In genomic region chr15:48177383-48177874, GRCh38 we compare ENCODE assay signal across 8 cellular contexts. TPM values are rescaled to one million over a fixed set of nuclear protein-coding genes. Genes with fewer than 3 reads are reported as not detected.
DNase-seq lines count a peak whose midpoint lies in the region; ATAC-seq and TF ChIP-seq lines count a peak whose summit lies in the region.

No MANE protein-coding gene starts in this region.

- H3K27ac ChIP-seq in DOHH2 (ENCODE audit: low read depth, low read length) = peak overlapping the region; percentile 57
- H3K27ac ChIP-seq in OCI-LY3 (ENCODE audit: low read length) = peak overlapping the region; percentile 45
- H3K27ac ChIP-seq in layer of hippocampus (ENCODE audit: low read depth, low read length) = peak overlapping the region; percentile 64
- H3K27ac ChIP-seq in stomach = peak overlapping the region; percentile 69 to 95 (median 83)

- H3K36me3 ChIP-seq in DOHH2 (ENCODE audit: control insufficient read depth, low read length) (peaks cover 12% of the 10 kb centered on the region), OCI-LY3 (replicated peaks; ENCODE audit: low read depth, low read length) (peaks cover 5% of the 10 kb centered on the region), stomach (no peaks in the 10 kb centered on the region)

- H3K36me3 Mint-ChIP-seq in chondrocyte (ENCODE audit: low read depth) = peaks cover 2% of the 10 kb centered on the region

- H3K9ac ChIP-seq in OCI-LY3 (ENCODE audit: low read length) = peak overlapping the region; percentile 74

- TF ChIP-seq CTCF in DOHH2 (IDR thresholded peaks at IDR 0.05; ENCODE audit: low read depth, low read length, poor library complexity, severe bottlenecking) (no peak), OCI-LY3 (IDR thresholded peaks at IDR 0.05; ENCODE audit: low read depth, low read length) (no peak), chondrocyte (IDR thresholded peaks at IDR 0.05) (no peak), stomach (IDR thresholded peaks at IDR 0.05) (no peak)

- peaks cover 15% of the 10 kb centered on the region for H3K9me3 Mint-ChIP-seq in chondrocyte (ENCODE audit: low read depth)

- DNase-seq in chondrocyte (ENCODE audit: low spot score) = no peak
- no peak for DNase-seq in stomach
- no peak for DNase-seq in iPS-NIHi11 (ENCODE audit: low spot score)

- no peaks in the 10 kb centered on the region for H4K20me1 ChIP-seq in DOHH2 (ENCODE audit: control insufficient read depth, insufficient read depth, low read depth, low read length)
- H4K20me1 ChIP-seq in OCI-LY3 (ENCODE audit: insufficient read depth, low read length) = peaks cover 21% of the 10 kb centered on the region

- no peak for TF ChIP-seq POLR2A in stomach (IDR thresholded peaks at IDR 0.05)

- H3K4me1 ChIP-seq in DOHH2 (ENCODE audit: control insufficient read depth, low read length) = peaks cover 25% of the 10 kb centered on the region
- peaks cover 24% of the 10 kb centered on the region for H3K4me1 ChIP-seq in OCI-LY3 (ENCODE audit: low read length)
- H3K4me1 ChIP-seq in stomach = peaks cover 0 to 24% (median 13%) of the 10 kb centered on the region in 4 donors

- peaks cover 56% of the 10 kb centered on the region for H3K79me2 ChIP-seq in DOHH2 (ENCODE audit: control insufficient read depth, low read length)
- H3K79me2 ChIP-seq in OCI-LY3 (ENCODE audit: low read length) = peaks cover 53% of the 10 kb centered on the region

- H3K9me3 ChIP-seq in DOHH2 (ENCODE audit: control insufficient read depth, insufficient read depth, low read length) (no peaks in the 10 kb centered on the region), OCI-LY3 (ENCODE audit: insufficient read depth, low read length) (no peaks in the 10 kb centered on the region), stomach (no peaks in the 10 kb centered on the region)

- H3K27me3 Mint-ChIP-seq in chondrocyte (ENCODE audit: low read depth) = peaks cover 7% of the 10 kb centered on the region

- TF ChIP-seq EP300 in stomach (IDR thresholded peaks at IDR 0.05) = no peak

- H3K4me3 ChIP-seq in DOHH2 (ENCODE audit: low read length) = peak overlapping the region; percentile 74
- peak overlapping the region; percentile 89 for H3K4me3 ChIP-seq in OCI-LY3 (ENCODE audit: low read length)
- H3K4me3 ChIP-seq in stomach = peak overlapping the region; percentile 61 to 76 (median 72)

- H2AFZ ChIP-seq in OCI-LY3 (ENCODE audit: low read depth, low read length) = peak overlapping the region; percentile 19; the same call in 1 of the 2 replicates

- H3F3A ChIP-seq in DOHH2 (ENCODE audit: control insufficient read depth, insufficient read depth) = no peaks in the 10 kb centered on the region

- 0 to 5% (median 1%) methylated on average over 14 to 15 of the region's 15 CpGs for WGBS in stomach, 5 donors

- intact Hi-C loops in stomach (cut with DNase I; ENCODE audit: low total_unique reads) = no loop called here

- ATAC-seq in GM19463 (IDR thresholded peaks at IDR 0.05; ENCODE audit: unreplicated experiment) = peak; percentile 50
- ATAC-seq in HG03460 (IDR thresholded peaks at IDR 0.05; ENCODE audit: unreplicated experiment) = peak; percentile 53

- peak overlapping the region; percentile 93 for H3K27ac Mint-ChIP-seq in chondrocyte (ENCODE audit: unreplicated experiment)

- 0 out of 2 replicates have a peak, but pooled peaks cover 2% of the 10 kb centered on the region for H3K27me3 ChIP-seq in DOHH2 (ENCODE audit: control insufficient read depth, low read length)
- peaks cover 5% of the 10 kb centered on the region; the same call in 1 of the 2 replicates for H3K27me3 ChIP-seq in OCI-LY3 (ENCODE audit: low read depth, low read length)
- no peaks in the 10 kb centered on the region for H3K27me3 ChIP-seq in layer of hippocampus (ENCODE audit: control insufficient read depth, insufficient read depth, low read length)
- H3K27me3 ChIP-seq in stomach = peaks cover 0 to 10% (median 3%) of the 10 kb centered on the region in 3 donors

- H3K4me3 Mint-ChIP-seq in chondrocyte (ENCODE audit: unreplicated experiment) = peak overlapping the region; percentile 73

- H3K4me2 ChIP-seq in DOHH2 (ENCODE audit: low read length) = peak overlapping the region; percentile 75
- peak overlapping the region; percentile 75 for H3K4me2 ChIP-seq in OCI-LY3 (ENCODE audit: low read length)

- peaks cover 14% of the 10 kb centered on the region for H3K4me1 Mint-ChIP-seq in chondrocyte (ENCODE audit: low read depth)

- H3K9me2 ChIP-seq in DOHH2 (replicated peaks; ENCODE audit: control insufficient read depth, low read length) = no peaks in the 10 kb centered on the region

RNA-seq across cellular contexts. Expression of gene MYEF2, which starts 0.7 kb away (rescaled TPM):
- total RNA-seq in chondrocyte (16.3 to 22.6 TPM (median 20.5 TPM) in 3 replicates), stomach (100 to 1,000 TPM in 1 of 5 donors, 10 to 100 TPM in 4; 19.9 to 193 (median 61.9) TPM)
- polyA plus RNA-seq in stomach = 1 to 10 TPM; 6.0 to 7.5 (median 6.2) TPM

RNA-seq across cellular contexts. Expression of gene CTXN2, which starts 14.0 kb away (rescaled TPM):
- not detected in 3 replicates for total RNA-seq in chondrocyte
- under 1 TPM in 1 of 5 donors, not detected in 4; 0.18 TPM for total RNA-seq in stomach
- under 1 TPM in 1 of 3 donors, not detected in 2; 0.05 TPM for polyA plus RNA-seq in stomach

RNA-seq across cellular contexts. Expression of gene SLC12A1, which starts 28.7 kb away (rescaled TPM):
- total RNA-seq in chondrocyte = not detected in 3 replicates
- under 1 TPM in 1 of 5 donors, not detected in 4; 0.92 TPM for total RNA-seq in stomach
- not detected for polyA plus RNA-seq in stomach

RNA-seq across cellular contexts. Expression of gene SLC24A5, which starts 56.6 kb away (rescaled TPM):
- total RNA-seq in chondrocyte = not detected in 3 replicates
- not detected for total RNA-seq in stomach
- under 1 TPM in 1 of 3 donors, not detected in 2; 0.13 TPM for polyA plus RNA-seq in stomach
